31 cellular contexts compared by ENCODE assay signal in the genomic region with DNA sequence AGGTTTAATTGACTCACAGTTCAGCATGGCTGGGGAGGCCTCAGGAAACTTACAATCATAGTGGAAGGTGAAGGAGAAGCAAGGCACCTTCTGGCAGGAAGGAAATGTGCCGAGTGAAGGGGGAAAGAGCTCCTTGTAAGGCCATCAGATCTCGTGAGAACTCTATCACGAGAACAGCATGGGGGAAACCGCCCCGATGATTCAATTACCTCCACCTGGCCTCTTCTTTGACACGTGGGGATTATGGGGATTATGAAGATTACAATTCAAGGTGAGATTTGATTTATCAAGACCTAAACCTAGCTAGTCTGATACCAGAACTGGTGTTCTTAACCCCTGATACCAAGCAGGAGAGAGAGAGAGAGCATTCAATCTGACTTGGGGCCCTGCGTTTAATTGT.
"Had no signal": no experiment of that assay in that cellular context is flagged by ENCODE, and none has a peak within 500 bp of the region (broad histone marks: within the 10 kb centered on the region; RNA-seq: fewer than 3 reads in every experiment).

No MANE protein-coding gene starts in this region.

- DNase-seq: activated CD4-positive, alpha-beta T cell treated with anti-CD3 and anti-CD28 coated beads for 1 hour; activated CD4-positive, alpha-beta T cell treated with anti-CD3 and anti-CD28 coated beads, Interleukin-2, amount 10 ng/mL, durations not matched to agents 7 days and 5 days; activated CD4-positive, alpha-beta T cell treated with anti-CD3 and anti-CD28 coated beads, Interleukin-2, amount 50 U/mL, for 48 hours; activated CD4-positive, CD25-positive, alpha-beta regulatory T cell; activated CD8-positive, alpha-beta T cell treated with anti-CD3 and anti-CD28 coated beads, Interleukin-2, amount 10 ng/mL, durations not matched to agents 7 days and 5 days; activated gamma-delta T cell; activated naive CD4-positive, alpha-beta T cell treated with Interleukin-2 at 50 U/mL for 16 hours; activated naive CD8-positive, alpha-beta T cell treated with anti-CD3 and anti-CD28 coated beads, Interleukin-2, amount 10 ng/mL, durations not matched to agents 7 days and 5 days; activated T-cell treated with anti-CD3 and anti-CD28 coated beads, Interleukin-2, amount 50 U/mL, for 24 hours; amygdala; body of pancreas; KBM-7; MM.1S; MV-4-11; NCI-H1092; NCI-H1436 treated with DMSO at 0.1 percent for 48 hours; NCI-H1694 treated with DMSO at 0.1 percent for 48 hours; NCI-H2029; NCI-H510A; NCI-H526; NCI-H748 treated with DMSO at 0.1 percent for 48 hours; NK-92 treated with Interleukin-12 subunit alpha and Interleukin-12 subunit beta, amount 100 ng/mL, for 24 hours; PC-9; Right ventricle myocardium superior; SJCRH30; T-helper 2 cell; T-helper 9 cell had no signal

- FAIRE-seq: astrocyte had no signal

- H3K4me3 ChIP-seq: body of pancreas, breast epithelium, PC-9, SJCRH30, SK-N-MC had no signal

- H3K36me3 ChIP-seq: breast epithelium, SJCRH30 had no signal

- H3K27ac ChIP-seq: body of pancreas, breast epithelium, PC-9, SJCRH30, SK-N-MC, VCaP had no signal

- H2AFZ ChIP-seq: PC-9 had no signal

- H3K4me2 ChIP-seq: PC-9 had no signal

- H3K27me3 ChIP-seq: body of pancreas, breast epithelium, SJCRH30 had no signal

- H3K4me1 ChIP-seq: breast epithelium, SJCRH30 had no signal

- H3K9me3 ChIP-seq: body of pancreas, breast epithelium, SJCRH30 had no signal
